ENCODE assay signal across 20 cellular contexts in genomic region chr12:6770094-6770493, GRCh38. TPM values are rescaled to one million over a fixed set of nuclear protein-coding genes. Genes with fewer than 3 reads are reported as not detected.
DNase-seq lines count a peak whose midpoint lies in the region; ATAC-seq, FAIRE-seq and TF ChIP-seq lines count a peak whose summit lies in the region.
"Had no signal": no experiment of that assay in that cellular context is flagged by ENCODE, and none has a peak within 500 bp of the region (broad histone marks: within the 10 kb centered on the region; RNA-seq: fewer than 3 reads in every experiment).

No MANE protein-coding gene starts in this region.

- H3K18ac ChIP-seq in IMR-90 (ENCODE audit: low read depth, low read length), result no peak overlapping the region

- H2AFZ ChIP-seq in IMR-90 (replicated peaks; ENCODE audit: low read length, poor library complexity) (no peak overlapping the region), neural progenitor cell (replicated peaks) (no peak overlapping the region)

- dilution Hi-C loops in IMR-90 (cut with HindIII; ENCODE audit: low sequenced_read_pairs, unreplicated experiment), result no loop called here

- no peak overlapping the region for H2BK20ac ChIP-seq in IMR-90 (ENCODE audit: low read depth, low read length)

- no peak overlapping the region for H2BK15ac ChIP-seq in IMR-90 (ENCODE audit: low read depth, low read length)

- H3K4me3 Mint-ChIP-seq in central memory CD8-positive, alpha-beta T cell, result no peak overlapping the region
- peak overlapping the region; percentile 50 for H3K4me3 Mint-ChIP-seq in neural progenitor cell
- H3K4me3 Mint-ChIP-seq: HFFc6; T-helper 2 cell treated with Interferon-gamma antibody and Interleukin-4, amounts not matched to agents 5 μg/mL and 100 μg/mL, for 36 hours had no signal

- H4K20me1 ChIP-seq in IMR-90 (ENCODE audit: insufficient read depth, low read length) (peaks cover 35% of the 10 kb centered on the region), neural progenitor cell (ENCODE audit: low read depth) (peaks cover 68% of the 10 kb centered on the region)

- CTCF ChIA-PET in A549 (lab: Yijun Ruan, JAX), result interaction anchor here (0.7 to 26.0 kb wide), 6 partner anchors 13 to 408 kb away, joined by 3 to 670 read pairs (median 24); partner anchors contain the start of genes CD4, GPR162 and MLF2
- CTCF ChIA-PET in IMR-90 (lab: Yijun Ruan, JAX), result no interaction called here

- no peak for TF ChIP-seq POLR2A in A549 (IDR thresholded peaks at IDR 0.05; ENCODE audit: low read length)
- no peak for TF ChIP-seq POLR2A in IMR-90 (IDR thresholded peaks at IDR 0.05; ENCODE audit: low read depth, low read length)
- no peak for TF ChIP-seq POLR2A in upper lobe of left lung (IDR thresholded peaks at IDR 0.05)

- no peak overlapping the region for H3K23ac ChIP-seq in IMR-90 (ENCODE audit: low read depth, low read length)

- H4K5ac ChIP-seq in IMR-90 (ENCODE audit: low read depth, low read length), result no peak overlapping the region

- no peak overlapping the region for H3K4me3 ChIP-seq in A549
- H3K4me3 ChIP-seq in IMR-90 (ENCODE audit: insufficient read depth, low read depth, low read length), result no peak overlapping the region
- no peak overlapping the region for H3K4me3 ChIP-seq in neural progenitor cell
- no peak overlapping the region for H3K4me3 ChIP-seq in upper lobe of left lung
- H3K4me3 ChIP-seq: left lung, MG63, pancreas, SJSA1 had no signal

- no peak overlapping the region for H2BK120ac ChIP-seq in IMR-90 (ENCODE audit: low read depth, low read length)

- H3K9me1 ChIP-seq in IMR-90 (ENCODE audit: insufficient read depth, low read length), result peaks cover 17% of the 10 kb centered on the region

- no peaks in the 10 kb centered on the region for H3K9me3 Mint-ChIP-seq in central memory CD8-positive, alpha-beta T cell
- H3K9me3 Mint-ChIP-seq in neural progenitor cell, result no peaks in the 10 kb centered on the region
- H3K9me3 Mint-ChIP-seq: CD8-positive, alpha-beta memory T cell; HFFc6; T-helper 2 cell treated with Interferon-gamma antibody and Interleukin-4, amounts not matched to agents 5 μg/mL and 100 μg/mL, for 36 hours had no signal

- H3K4me1 ChIP-seq in A549, result peaks cover 50% of the 10 kb centered on the region
- H3K4me1 ChIP-seq in IMR-90 (ENCODE audit: control insufficient read depth, insufficient read depth, low read length), result peaks cover 20% of the 10 kb centered on the region
- peaks cover 54% of the 10 kb centered on the region for H3K4me1 ChIP-seq in neural progenitor cell
- peaks cover 51 to 69% (median 55%) of the 10 kb centered on the region in 4 donors for H3K4me1 ChIP-seq in upper lobe of left lung

- TF ChIP-seq CTCF in A549 (IDR thresholded peaks at IDR 0.05) (no peak), IMR-90 (conservative IDR thresholded peaks at IDR 0.05; ENCODE audit: low read depth, low read length) (no peak), neural progenitor cell (IDR thresholded peaks at IDR 0.05) (no peak), upper lobe of left lung (IDR thresholded peaks at IDR 0.05) (no peak)

- FAIRE-seq in A549 (lab: Jason Lieb, UNC) (no peak), frontal cortex (lab: Jason Lieb, UNC) (no peak)
- FAIRE-seq: pancreas had no signal

- H3K9ac ChIP-seq in IMR-90 (ENCODE audit: low read depth, low read length) (no peak overlapping the region), neural progenitor cell (no peak overlapping the region)

- DNase-seq in A549 (ENCODE audit: low read depth in 1 of 2, low spot score in 1 of 2) (no peak), IMR-90 (no peak), neural progenitor cell (ENCODE audit: low spot score) (no peak), frontal cortex (ENCODE audit: low spot score in 2 of 2) (no peak), upper lobe of left lung (no peak)
- DNase-seq in central memory CD8-positive, alpha-beta T cell (ENCODE audit: low spot score in 2 of 2), result no peak
- no peak for DNase-seq in effector CD8-positive, alpha-beta T cell (lab: John Stamatoyannopoulos, UW)
- DNase-seq: activated gamma-delta T cell; amygdala; CD8-positive, alpha-beta memory T cell; DMS79 treated with DMSO at 0.1 percent for 48 hours; effector CD4-positive, alpha-beta T cell; head of caudate nucleus; HFFc6; left lung; MG63; pancreas; stimulated activated CD4-positive, alpha-beta T cell treated with anti-CD3 and anti-CD28 coated beads, Interleukin-1b, Interleukin-23, amount 100 ng/mL, for 48 hours had no signal

- no peak for ATAC-seq in A549
- no peak for ATAC-seq in IMR-90 (ENCODE audit: low read depth)
- ATAC-seq in central memory CD8-positive, alpha-beta T cell (replicated peaks; ENCODE audit: extremely low read depth, poor library complexity, severe bottlenecking), result no peak
- no peak for ATAC-seq in upper lobe of left lung (ENCODE audit: low FRiP score in 2 of 2)
- ATAC-seq: left lung, pancreas had no signal

- H3K4me2 ChIP-seq in A549, result peak overlapping the region; percentile 86; the same call in 1 of the 3 replicates
- H3K4me2 ChIP-seq in IMR-90 (ENCODE audit: low read depth, low read length), result no peak overlapping the region
- peak overlapping the region; percentile 89 for H3K4me2 ChIP-seq in neural progenitor cell

- no peak overlapping the region for H2AK5ac ChIP-seq in IMR-90 (ENCODE audit: low read depth, low read length)

- in situ Hi-C loops in IMR-90 (cut with MboI; ENCODE audit: low sequenced_read_pairs), result no loop called here

- H3K14ac ChIP-seq in IMR-90 (replicated peaks; ENCODE audit: low read depth, low read length), result no peak overlapping the region

- H3F3A ChIP-seq in neural progenitor cell (ENCODE audit: low read depth), result peaks cover 74% of the 10 kb centered on the region

- H3K79me1 ChIP-seq in IMR-90 (ENCODE audit: low read depth in 1 of 2, low read length in 2 of 2), result peaks cover 15 to 51% of the 10 kb centered on the region in 2 experiments

- H3K9me3 ChIP-seq in A549 (no peaks in the 10 kb centered on the region), IMR-90 (ENCODE audit: control insufficient read depth, insufficient read depth, low read length) (no peaks in the 10 kb centered on the region), neural progenitor cell (ENCODE audit: low read depth) (no peaks in the 10 kb centered on the region), upper lobe of left lung (no peaks in the 10 kb centered on the region)
- H3K9me3 ChIP-seq: left lung, MG63, pancreas, SJSA1 had no signal

- intact Hi-C loops in IMR-90 (cut with micrococcal nuclease), result no loop called here

- no peak overlapping the region for H4K91ac ChIP-seq in IMR-90 (ENCODE audit: insufficient read depth, low read depth, low read length)

- WGBS in A549 (ENCODE audit: missing lambda C conversion rate), result 87% methylated on average over 12 of the region's 12 CpGs
- WGBS in IMR-90 (ENCODE audit: extremely low coverage in 2 of 2, insufficient read length in 1 of 2), 2 experiments, result no CpG with 5 or more reads among the region's 12 CpGs
- WGBS in upper lobe of left lung, 2 donors, result 82 to 87% methylated on average over 8 to 12 of the region's 12 CpGs

- peaks cover 8% of the 10 kb centered on the region for H3K36me3 Mint-ChIP-seq in central memory CD8-positive, alpha-beta T cell (ENCODE audit: insufficient read depth)
- peaks cover 32% of the 10 kb centered on the region for H3K36me3 Mint-ChIP-seq in neural progenitor cell

- H3K79me2 ChIP-seq in neural progenitor cell (ENCODE audit: low read depth), result peaks cover 58% of the 10 kb centered on the region

- H3K27ac ChIP-seq in A549, result peak overlapping the region in 1 of 2 experiments; percentile 22; a peak in 1 of 6 replicates
- H3K27ac ChIP-seq in IMR-90 (ENCODE audit: insufficient read depth, low read length), result no peak overlapping the region
- peak overlapping the region; percentile 54 for H3K27ac ChIP-seq in neural progenitor cell
- peak overlapping the region in 2 of 4 donors; percentile 56 to 73 for H3K27ac ChIP-seq in upper lobe of left lung
- H3K27ac ChIP-seq: pancreas, SJSA1 had no signal

- peaks cover 8% of the 10 kb centered on the region for H3K27me3 Mint-ChIP-seq in central memory CD8-positive, alpha-beta T cell
- H3K27me3 Mint-ChIP-seq in neural progenitor cell (ENCODE audit: insufficient read depth, low read depth), result peaks cover 24% of the 10 kb centered on the region

- peaks cover 69% of the 10 kb centered on the region for H3K4me1 Mint-ChIP-seq in central memory CD8-positive, alpha-beta T cell
- H3K4me1 Mint-ChIP-seq in neural progenitor cell, result peaks cover 55% of the 10 kb centered on the region

- H3K4ac ChIP-seq in IMR-90 (ENCODE audit: low read depth, low read length), result no peak overlapping the region

- H3K56ac ChIP-seq in IMR-90 (ENCODE audit: extremely low read depth, insufficient read depth, low read length), result no peak overlapping the region

- TF ChIP-seq EP300 in A549 (IDR thresholded peaks at IDR 0.05) (no peak), upper lobe of left lung (IDR thresholded peaks at IDR 0.05) (no peak)

- no peak overlapping the region for H2AK9ac ChIP-seq in IMR-90 (replicated peaks; ENCODE audit: low read depth, low read length, poor library complexity)

- H3K36me3 ChIP-seq in IMR-90 (ENCODE audit: control insufficient read depth, insufficient read depth, low read length) (peaks cover 17% of the 10 kb centered on the region), neural progenitor cell (peaks cover 5% of the 10 kb centered on the region), upper lobe of left lung (peaks cover 0 to 21% (median 19%) of the 10 kb centered on the region in 4 donors)
- H3K36me3 ChIP-seq: pancreas had no signal

- no peak overlapping the region for H2BK5ac ChIP-seq in IMR-90 (ENCODE audit: low read depth, low read length, poor library complexity, severe bottlenecking)

- no peak overlapping the region for H4K8ac ChIP-seq in IMR-90 (ENCODE audit: low read depth in 2 of 2, low read length in 2 of 2)

- peak overlapping the region; percentile 63 for H3K27ac Mint-ChIP-seq in central memory CD8-positive, alpha-beta T cell (ENCODE audit: low read depth)
- H3K27ac Mint-ChIP-seq in neural progenitor cell, result no peak overlapping the region
- H3K27ac Mint-ChIP-seq: HFFc6 had no signal

- TF ChIP-seq RAD21 in A549 (conservative IDR thresholded peaks at IDR 0.05 in 1 of 2, IDR thresholded peaks at IDR 0.05 in 1 of 2) (no peak), IMR-90 (IDR thresholded peaks at IDR 0.05; ENCODE audit: low read length) (no peak)

- POLR2A ChIA-PET in A549 (lab: Yijun Ruan, JAX) (interaction anchor here (2.0 kb wide), 1 partner anchor 17 kb away, joined by 11 read pairs; the partner anchor contains the start of gene MLF2), IMR-90 (lab: Charles Lee; ENCODE audit: unreplicated experiment) (no interaction called here)

- H3K27me3 ChIP-seq in IMR-90 (ENCODE audit: control insufficient read depth, insufficient read depth, low read length) (no peaks in the 10 kb centered on the region), neural progenitor cell (peaks cover 18% of the 10 kb centered on the region), upper lobe of left lung (peaks cover 0 to 2% (median 0%) of the 10 kb centered on the region in 4 donors)
- H3K27me3 ChIP-seq: MG63, pancreas, SJSA1 had no signal

- BruUV-seq in IMR-90 (replicated peaks; lab: Mats Ljungman, UMichigan), result TSS peak; percentile 96

RNA-seq across cellular contexts. Expression of gene LAG3, which starts 2.2 kb away (rescaled TPM):
- polyA plus RNA-seq in A549 (2011; rRNA removed) (0.56 and 0.66 TPM in 2 replicates), A549 (2017; fragmentation: RNase III; extraction: RNeasy Plus Mini Kit Qiagen cat#74134 plus additional on column Dnase treatment) (1.6 to 2.3 TPM (median 1.7 TPM) in 3 replicates), IMR-90 (2012; rRNA removed) (0.41 and 0.66 TPM in 2 replicates)
- 0.93 and 1.2 TPM in 2 replicates for polyA plus RNA-seq in A549 (2012; cell fraction: cytosol; rRNA removed)
- polyA plus RNA-seq in A549 (2012; cell fraction: nucleus; rRNA removed), result 9.8 and 10.8 TPM in 2 replicates
- 0.19 and 0.95 TPM in 2 replicates for polyA minus RNA-seq in A549 (2011; rRNA and poly(A)+ RNA removed)
- total RNA-seq in IMR-90 (2012; rRNA removed) (not detected in 2 replicates), neural progenitor cell (ENCODE audit: low replicate concordance) (0.45 and 2.9 TPM in 2 replicates), frontal cortex (under 0.01 TPM), upper lobe of left lung (1 to 10 TPM in 4 of 6 donors, under 1 TPM in 2; 0.46 to 2.6 (median 1.5) TPM)
- 0.05 and 0.09 TPM in 2 replicates for polyA plus RNA-seq in IMR-90 (2012; cell fraction: cytosol; rRNA removed)
- 4.4 and 9.6 TPM in 2 replicates for polyA plus RNA-seq in IMR-90 (2012; cell fraction: nucleus; rRNA removed; ENCODE audit: low replicate concordance)

RNA-seq across cellular contexts. Expression of gene PTMS, which starts 3.9 kb away (rescaled TPM):
- polyA plus RNA-seq in A549 (2011; rRNA removed) (205 and 391 TPM in 2 replicates), A549 (2017; fragmentation: RNase III; extraction: RNeasy Plus Mini Kit Qiagen cat#74134 plus additional on column Dnase treatment) (868 to 1,195 TPM (median 1,161 TPM) in 3 replicates), IMR-90 (2012; rRNA removed) (275 and 288 TPM in 2 replicates)
- 584 and 643 TPM in 2 replicates for polyA plus RNA-seq in A549 (2012; cell fraction: cytosol; rRNA removed)
- 397 and 450 TPM in 2 replicates for polyA plus RNA-seq in A549 (2012; cell fraction: nucleus; rRNA removed)
- 256 and 300 TPM in 2 replicates for polyA minus RNA-seq in A549 (2011; rRNA and poly(A)+ RNA removed)
- total RNA-seq in IMR-90 (2012; rRNA removed) (11.4 and 17.2 TPM in 2 replicates), neural progenitor cell (ENCODE audit: low replicate concordance) (134 and 608 TPM in 2 replicates), frontal cortex (47.7 TPM), upper lobe of left lung (100 to 1,000 TPM; 142 to 463 (median 224) TPM)
- polyA plus RNA-seq in IMR-90 (2012; cell fraction: cytosol; rRNA removed), result 442 and 548 TPM in 2 replicates
- polyA plus RNA-seq in IMR-90 (2012; cell fraction: nucleus; rRNA removed; ENCODE audit: low replicate concordance), result 174 and 202 TPM in 2 replicates

RNA-seq across cellular contexts. Expression of gene MLF2, which starts 17.2 kb away (rescaled TPM):
- polyA plus RNA-seq in A549 (2011; rRNA removed) (302 and 310 TPM in 2 replicates), A549 (2017; fragmentation: RNase III; extraction: RNeasy Plus Mini Kit Qiagen cat#74134 plus additional on column Dnase treatment) (269 to 305 TPM (median 295 TPM) in 3 replicates), IMR-90 (2012; rRNA removed) (359 and 403 TPM in 2 replicates)
- polyA plus RNA-seq in A549 (2012; cell fraction: cytosol; rRNA removed), result 530 and 634 TPM in 2 replicates
- polyA plus RNA-seq in A549 (2012; cell fraction: nucleus; rRNA removed), result 414 and 425 TPM in 2 replicates
- polyA minus RNA-seq in A549 (2011; rRNA and poly(A)+ RNA removed), result 200 and 287 TPM in 2 replicates
- total RNA-seq in IMR-90 (2012; rRNA removed) (236 and 244 TPM in 2 replicates), neural progenitor cell (ENCODE audit: low replicate concordance) (120 and 164 TPM in 2 replicates), frontal cortex (77.9 TPM), upper lobe of left lung (100 to 1,000 TPM; 136 to 221 (median 144) TPM)
- 225 and 535 TPM in 2 replicates for polyA plus RNA-seq in IMR-90 (2012; cell fraction: cytosol; rRNA removed)
- polyA plus RNA-seq in IMR-90 (2012; cell fraction: nucleus; rRNA removed; ENCODE audit: low replicate concordance), result 257 and 322 TPM in 2 replicates

RNA-seq across cellular contexts. Expression of gene CD4, which starts 19.2 kb away (rescaled TPM):
- polyA plus RNA-seq in A549 (2011; rRNA removed) (not detected in 2 replicates), A549 (2017; fragmentation: RNase III; extraction: RNeasy Plus Mini Kit Qiagen cat#74134 plus additional on column Dnase treatment) (0.03 TPM in 1 of 3 replicates, not detected in the others), IMR-90 (2012; rRNA removed) (15.0 and 15.7 TPM in 2 replicates)
- polyA plus RNA-seq in A549 (2012; cell fraction: cytosol; rRNA removed), result 0.01 TPM in 1 of 2 replicates, not detected in the other
- 0.04 TPM in 1 of 2 replicates, not detected in the other for polyA plus RNA-seq in A549 (2012; cell fraction: nucleus; rRNA removed)
- not detected in 2 replicates for polyA minus RNA-seq in A549 (2011; rRNA and poly(A)+ RNA removed)
- total RNA-seq in IMR-90 (2012; rRNA removed) (4.2 and 5.7 TPM in 2 replicates), neural progenitor cell (ENCODE audit: low replicate concordance) (2.0 and 2.5 TPM in 2 replicates), frontal cortex (2.0 TPM), upper lobe of left lung (10 to 100 TPM; 10.5 to 86.6 (median 35.6) TPM)
- polyA plus RNA-seq in IMR-90 (2012; cell fraction: cytosol; rRNA removed), result 11.0 and 13.1 TPM in 2 replicates
- 10.0 and 11.9 TPM in 2 replicates for polyA plus RNA-seq in IMR-90 (2012; cell fraction: nucleus; rRNA removed; ENCODE audit: low replicate concordance)
- total RNA-seq: SJSA1 had no signal

RNA-seq across cellular contexts. Expression of gene COPS7A, which starts 46.2 kb away (rescaled TPM):
- polyA plus RNA-seq in A549 (2011; rRNA removed) (78.8 and 95.0 TPM in 2 replicates), A549 (2017; fragmentation: RNase III; extraction: RNeasy Plus Mini Kit Qiagen cat#74134 plus additional on column Dnase treatment) (46.9 to 51.2 TPM (median 50.0 TPM) in 3 replicates), IMR-90 (2012; rRNA removed) (135 and 138 TPM in 2 replicates)
- polyA plus RNA-seq in A549 (2012; cell fraction: cytosol; rRNA removed), result 156 and 169 TPM in 2 replicates
- polyA plus RNA-seq in A549 (2012; cell fraction: nucleus; rRNA removed), result 167 and 203 TPM in 2 replicates
- 38.6 and 42.1 TPM in 2 replicates for polyA minus RNA-seq in A549 (2011; rRNA and poly(A)+ RNA removed)
- total RNA-seq in IMR-90 (2012; rRNA removed) (51.4 and 58.8 TPM in 2 replicates), neural progenitor cell (ENCODE audit: low replicate concordance) (24.5 and 41.8 TPM in 2 replicates), frontal cortex (24.5 TPM), upper lobe of left lung (10 to 100 TPM; 36.9 to 70.2 (median 63.0) TPM)
- 142 and 155 TPM in 2 replicates for polyA plus RNA-seq in IMR-90 (2012; cell fraction: cytosol; rRNA removed)
- 205 and 256 TPM in 2 replicates for polyA plus RNA-seq in IMR-90 (2012; cell fraction: nucleus; rRNA removed; ENCODE audit: low replicate concordance)
